ENCODE assay signal across 10 cellular contexts in the genomic region with DNA sequence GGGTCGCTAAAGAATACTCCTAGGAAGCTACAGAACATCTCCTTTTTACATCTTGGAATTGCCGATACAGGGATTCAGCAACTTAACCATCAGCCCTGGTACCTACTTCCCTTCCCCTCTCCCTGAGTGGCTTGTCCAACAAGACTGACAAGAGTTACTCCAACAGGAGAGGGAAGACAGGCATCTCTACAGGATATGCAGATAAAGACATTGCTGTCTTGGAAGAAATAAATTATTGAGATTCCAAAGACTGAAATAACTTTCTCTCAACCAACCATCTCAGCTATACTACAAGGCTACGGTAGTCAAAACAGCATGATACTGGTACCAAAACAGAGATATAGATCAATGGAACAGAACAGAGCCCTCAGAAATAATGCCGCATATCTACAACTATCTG.
"Had no signal": no experiment of that assay in that cellular context is flagged by ENCODE, and none has a peak within 500 bp of the region (broad histone marks: within the 10 kb centered on the region; RNA-seq: fewer than 3 reads in every experiment).

No MANE protein-coding gene starts in this region.

- H3K4me3 ChIP-seq: GM23248, GM23338, HAP-1 had no signal

- H3K4me1 ChIP-seq: HAP-1 had no signal

- ATAC-seq: GM23338, HCT116 had no signal

- H3K4me2 ChIP-seq: GM23338 had no signal

- H3K27ac ChIP-seq: GM23248 had no signal

- H3K36me3 ChIP-seq: HAP-1 had no signal

- H3K9ac ChIP-seq: GM23248 had no signal

- DNase-seq: GM23248, GOT3, H7, H9, HFFc6 had no signal

- FAIRE-seq: H1, H54 had no signal

- H3K9me3 ChIP-seq: HAP-1 had no signal

- H2AFZ ChIP-seq: GM23248, GM23338 had no signal
